Comparison of ENCODE assay signal across 8 cellular contexts in genomic region chr20:38873050-38873581, GRCh38. TPM values are rescaled to one million over a fixed set of nuclear protein-coding genes. Genes with fewer than 3 reads are reported as not detected.
A peak's percentile ranks its signal among the peaks of the same experiment; 100 is the strongest.
DNase-seq lines count a peak whose midpoint lies in the region; ATAC-seq and TF ChIP-seq lines count a peak whose summit lies in the region.

No MANE protein-coding gene starts in this region.

- H3K4me1 Mint-ChIP-seq in neural progenitor cell (no peaks in the 10 kb centered on the region), glutamatergic neuron (ENCODE audit: low read depth, unreplicated experiment) (peaks cover 19% of the 10 kb centered on the region)

- no peaks in the 10 kb centered on the region for H3K36me3 Mint-ChIP-seq in neural progenitor cell
- peaks cover 9% of the 10 kb centered on the region for H3K36me3 Mint-ChIP-seq in glutamatergic neuron (ENCODE audit: unreplicated experiment)

- ATAC-seq in GM19438 (IDR thresholded peaks at IDR 0.05; ENCODE audit: low read depth, unreplicated experiment) = peak; percentile 36
- ATAC-seq in HG03469 (IDR thresholded peaks at IDR 0.05; ENCODE audit: unreplicated experiment) = peak; percentile 35

- no peak overlapping the region for H2AFZ ChIP-seq in neural progenitor cell (replicated peaks)

- no peak overlapping the region for H3K4me2 ChIP-seq in neural progenitor cell

- no peak overlapping the region for H3K4me3 ChIP-seq in neural progenitor cell

- H3K4me3 Mint-ChIP-seq in neural progenitor cell (no peak overlapping the region), glutamatergic neuron (ENCODE audit: unreplicated experiment) (no peak overlapping the region)

- H3K79me2 ChIP-seq in neural progenitor cell (ENCODE audit: low read depth) = no peaks in the 10 kb centered on the region

- H4K20me1 ChIP-seq in neural progenitor cell (ENCODE audit: low read depth) = peaks cover 2% of the 10 kb centered on the region

- no peaks in the 10 kb centered on the region for H3K27me3 ChIP-seq in neural progenitor cell

- peaks cover 14% of the 10 kb centered on the region for H3K27me3 Mint-ChIP-seq in neural progenitor cell (ENCODE audit: insufficient read depth, low read depth)
- H3K27me3 Mint-ChIP-seq in glutamatergic neuron (ENCODE audit: unreplicated experiment) = peaks cover 8% of the 10 kb centered on the region

- no peak overlapping the region for H3K9ac ChIP-seq in neural progenitor cell

- no peak overlapping the region for H3K27ac ChIP-seq in neural progenitor cell

- TF ChIP-seq CTCF in neural progenitor cell (IDR thresholded peaks at IDR 0.05) (no peak), glutamatergic neuron (IDR thresholded peaks at IDR 0.05; ENCODE audit: partially characterized antibody, unreplicated experiment) (no peak)

- DNase-seq in activated T-cell treated with anti-CD3 and anti-CD28 coated beads for 48 hours (ENCODE audit: low read depth) (peak; percentile 78), NCI-H69 (lab: John Stamatoyannopoulos, UW) (no peak), neural progenitor cell (ENCODE audit: low spot score) (no peak), iPS-NIHi7 (ENCODE audit: extremely low spot score) (no peak), glutamatergic neuron (no peak)
- peak; percentile 74 to 82 for DNase-seq in stimulated activated CD4-positive, alpha-beta T cell treated with anti-CD3 and anti-CD28 coated beads, Interleukin-12 subunit alpha, Interleukin-12 subunit beta, amount 100 ng/mL, for 24 hours (ENCODE audit: low read depth in 2 of 2)

- H3K27ac Mint-ChIP-seq in neural progenitor cell = no peak overlapping the region
- H3K27ac Mint-ChIP-seq in glutamatergic neuron (ENCODE audit: unreplicated experiment) = no peak overlapping the region

- H3F3A ChIP-seq in neural progenitor cell (ENCODE audit: low read depth) = no peaks in the 10 kb centered on the region

- no peaks in the 10 kb centered on the region for H3K9me3 ChIP-seq in neural progenitor cell (ENCODE audit: low read depth)

- H3K9me3 Mint-ChIP-seq in neural progenitor cell (no peaks in the 10 kb centered on the region), glutamatergic neuron (ENCODE audit: unreplicated experiment) (peaks cover 6% of the 10 kb centered on the region)

- no peaks in the 10 kb centered on the region for H3K4me1 ChIP-seq in neural progenitor cell

- no peaks in the 10 kb centered on the region for H3K36me3 ChIP-seq in neural progenitor cell

RNA-seq across cellular contexts. Expression of gene FAM83D, which starts 53.1 kb away (rescaled TPM):
- total RNA-seq in neural progenitor cell (ENCODE audit: low replicate concordance) = 73.9 and 76.7 TPM in 2 replicates
- 4.9 TPM for total RNA-seq in glutamatergic neuron (ENCODE audit: unreplicated experiment)

Comparison
In these comparisons a context has a peak if more than half of its experiments do, and no peak if none do; other contexts are left out.
1. DNase-seq: peak in activated T-cell treated with anti-CD3 and anti-CD28 coated beads for 48 hours (single experiment) and stimulated activated CD4-positive, alpha-beta T cell treated with anti-CD3 and anti-CD28 coated beads, Interleukin-12 subunit alpha, Interleukin-12 subunit beta, amount 100 ng/mL, for 24 hours (2 of 2); none in NCI-H69 (single experiment), neural progenitor cell (single experiment), iPS-NIHi7 (single experiment) and glutamatergic neuron (single experiment).
2. RNA of gene FAM83D, which starts 53.1 kb away (total RNA-seq): 73.9 to 76.7 TPM in neural progenitor cell; 4.9 TPM in glutamatergic neuron (single experiment); every median in the first group is over 10 times any median in the second.